8 cellular contexts compared by ENCODE assay signal in genomic region chr3:32493437-32494414, GRCh38. TPM values are rescaled to one million over a fixed set of nuclear protein-coding genes. Genes with fewer than 3 reads are reported as not detected.
A peak's percentile ranks its signal among the peaks of the same experiment; 100 is the strongest.
DNase-seq lines count a peak whose midpoint lies in the region; ATAC-seq and TF ChIP-seq lines count a peak whose summit lies in the region.

No MANE protein-coding gene starts in this region.

- H3K9me3 Mint-ChIP-seq in Caco-2 (ENCODE audit: unreplicated experiment) = no peaks in the 10 kb centered on the region

- H3K36me3 ChIP-seq in Caco-2 (ENCODE audit: control insufficient read depth, insufficient read depth, low read length) (no peaks in the 10 kb centered on the region), MG63 (no peaks in the 10 kb centered on the region)

- DNase-seq in GM10248 (ENCODE audit: extremely low spot score) (peak; percentile 56), fibroblast of peridontal ligament (ENCODE audit: extremely low read depth) (peak; percentile 25), nucleus accumbens (lab: John Stamatoyannopoulos, UW) (no peak), Caco-2 (no peak), hypothalamus (lab: John Stamatoyannopoulos, UW) (no peak), MG63 (no peak)

- POLR2A ChIA-PET in GM10248 (lab: Yijun Ruan, JAX) = interaction anchor here (0.5 kb wide), 1 partner anchor 633 kb away, joined by 5 read pairs; no protein-coding TSS in a partner anchor
- POLR2A ChIA-PET in Caco-2 (lab: Charles Lee) = no interaction called here

- no peaks in the 10 kb centered on the region for H3K27me3 ChIP-seq in Caco-2 (replicated peaks; ENCODE audit: control insufficient read depth, insufficient read depth, low read length)
- no peaks in the 10 kb centered on the region for H3K27me3 ChIP-seq in MG63

- CTCF ChIA-PET in GM10248 (lab: Yijun Ruan, JAX) = interaction anchor here (1.0 to 7.0 kb wide), 7 partner anchors 9 to 119 kb away, joined by 3 to 62 read pairs (median 5); partner anchors contain the start of gene CMTM6
- CTCF ChIA-PET in Caco-2 (lab: Charles Lee) = no interaction called here

- no peak overlapping the region for H3K27ac Mint-ChIP-seq in Caco-2 (ENCODE audit: unreplicated experiment)

- peaks cover 15% of the 10 kb centered on the region for H3K4me1 Mint-ChIP-seq in Caco-2 (ENCODE audit: low read depth, unreplicated experiment)

- no peaks in the 10 kb centered on the region for H3K27me3 Mint-ChIP-seq in Caco-2 (ENCODE audit: insufficient read depth, unreplicated experiment)

- H3K4me3 ChIP-seq in Caco-2 (ENCODE audit: low read depth, low read length) = no peak overlapping the region
- no peak overlapping the region for H3K4me3 ChIP-seq in MG63

- BruUV-seq in Caco-2 (replicated peaks; lab: Mats Ljungman, UMichigan) = no TSS peak

- no peak for TF ChIP-seq CTCF in GM10248 (IDR thresholded peaks at IDR 0.05; ENCODE audit: control extremely low read depth, extremely low read depth, low read depth, missing control alignments)
- TF ChIP-seq CTCF in Caco-2 (IDR thresholded peaks at IDR 0.05; ENCODE audit: insufficient read depth in 1 of 2, low read depth in 1 of 2, low read length in 1 of 2, severe bottlenecking in 1 of 2, unreplicated experiment in 1 of 2) = no peak

- peaks cover 43% of the 10 kb centered on the region for H3K4me1 ChIP-seq in Caco-2

- ATAC-seq in GM19467 (IDR thresholded peaks at IDR 0.05; ENCODE audit: unreplicated experiment) (peak; percentile 68), HG03175 (IDR thresholded peaks at IDR 0.05; ENCODE audit: unreplicated experiment) (peak; percentile 66)

- H3K36me3 Mint-ChIP-seq in Caco-2 (ENCODE audit: insufficient read depth, unreplicated experiment) = peaks cover 9% of the 10 kb centered on the region

- H3K4me3 Mint-ChIP-seq in Caco-2 (ENCODE audit: unreplicated experiment) = no peak overlapping the region

- no peaks in the 10 kb centered on the region for H3K9me3 ChIP-seq in Caco-2
- H3K9me3 ChIP-seq in MG63 = no peaks in the 10 kb centered on the region

- intact Hi-C loops in Caco-2 (cut with micrococcal nuclease; ENCODE audit: unreplicated experiment) = no loop called here

RNA-seq across cellular contexts. Expression of gene CMTM6, which starts 8.9 kb away (rescaled TPM):
- 39.7 and 41.8 TPM in 2 replicates for total RNA-seq in Caco-2 (2022)
- total RNA-seq in MG63 (2014; rRNA removed; shearing (Covaris generic); ENCODE audit: low replicate concordance) = 30.5 and 39.3 TPM in 2 replicates

Comparison
In these comparisons a context has a peak if more than half of its experiments do, and no peak if none do; other contexts are left out.
1. DNase-seq: peak in GM10248 (single experiment) and fibroblast of peridontal ligament (single experiment); none in nucleus accumbens (0 of 56), Caco-2 (0 of 2), hypothalamus (0 of 51) and MG63 (single experiment).